In the genomic region with DNA sequence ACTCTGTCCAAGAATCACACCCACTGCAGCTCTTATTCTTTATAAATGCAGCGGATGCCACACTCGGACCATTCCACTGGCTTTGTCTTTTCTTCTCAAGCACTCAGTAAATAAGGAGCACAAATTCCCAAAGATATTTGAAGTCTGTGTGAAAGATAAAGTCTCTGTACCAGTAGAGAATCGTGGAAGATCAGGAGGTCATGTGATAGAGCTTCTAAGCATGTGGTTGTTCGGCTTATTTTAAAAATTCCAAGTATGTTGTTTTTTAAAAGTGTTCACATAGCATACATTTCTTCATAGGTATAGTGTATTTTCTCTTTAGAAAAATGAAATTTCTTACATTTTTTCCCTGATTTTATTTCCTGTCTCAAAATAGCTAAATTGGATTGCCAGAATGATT, we compare ENCODE assay signal across 15 cellular contexts.
"Had no signal": no experiment of that assay in that cellular context is flagged by ENCODE, and none has a peak within 500 bp of the region (broad histone marks: within the 10 kb centered on the region; RNA-seq: fewer than 3 reads in every experiment).

No MANE protein-coding gene starts in this region.

- H3K9ac ChIP-seq: neural progenitor cell, parathyroid adenoma had no signal

- H3K4me3 ChIP-seq: ascending aorta, coronary artery, hepatocyte, neural progenitor cell, transverse colon had no signal

- H3K27me3 ChIP-seq: ascending aorta, hepatocyte, neural progenitor cell, transverse colon had no signal

- H3K27ac ChIP-seq: ascending aorta, coronary artery, hepatocyte, neural progenitor cell, parathyroid adenoma, transverse colon had no signal

- DNase-seq: activated CD4-positive, alpha-beta memory T cell treated with anti-CD3 and anti-CD28 coated beads, Interleukin-2, amount 10 ng/mL, durations not matched to agents 7 days and 5 days; activated CD4-positive, alpha-beta T cell treated with anti-CD3 and anti-CD28 coated beads for 1 hour; activated gamma-delta T cell treated with Interleukin-2 at 50 U/mL for 16 hours; activated naive CD8-positive, alpha-beta T cell treated with anti-CD3 and anti-CD28 coated beads for 36 hours; activated T-cell treated with anti-CD3 and anti-CD28 coated beads, Interleukin-2, amount 50 U/mL, for 72 hours; effector CD8-positive, alpha-beta T cell; kidney glomerular epithelial cell; small intestine; SW 1271; transverse colon had no signal

- H2AFZ ChIP-seq: hepatocyte, neural progenitor cell, parathyroid adenoma had no signal

- H3K36me3 ChIP-seq: neural progenitor cell, transverse colon had no signal

- H3K9me3 ChIP-seq: ascending aorta, transverse colon had no signal

- H3K4me1 ChIP-seq: ascending aorta, parathyroid adenoma, transverse colon had no signal

- H3K79me2 ChIP-seq: hepatocyte, parathyroid adenoma had no signal

- H3K4me2 ChIP-seq: hepatocyte, neural progenitor cell had no signal
